12 cellular contexts compared by ENCODE assay signal in the genomic region with DNA sequence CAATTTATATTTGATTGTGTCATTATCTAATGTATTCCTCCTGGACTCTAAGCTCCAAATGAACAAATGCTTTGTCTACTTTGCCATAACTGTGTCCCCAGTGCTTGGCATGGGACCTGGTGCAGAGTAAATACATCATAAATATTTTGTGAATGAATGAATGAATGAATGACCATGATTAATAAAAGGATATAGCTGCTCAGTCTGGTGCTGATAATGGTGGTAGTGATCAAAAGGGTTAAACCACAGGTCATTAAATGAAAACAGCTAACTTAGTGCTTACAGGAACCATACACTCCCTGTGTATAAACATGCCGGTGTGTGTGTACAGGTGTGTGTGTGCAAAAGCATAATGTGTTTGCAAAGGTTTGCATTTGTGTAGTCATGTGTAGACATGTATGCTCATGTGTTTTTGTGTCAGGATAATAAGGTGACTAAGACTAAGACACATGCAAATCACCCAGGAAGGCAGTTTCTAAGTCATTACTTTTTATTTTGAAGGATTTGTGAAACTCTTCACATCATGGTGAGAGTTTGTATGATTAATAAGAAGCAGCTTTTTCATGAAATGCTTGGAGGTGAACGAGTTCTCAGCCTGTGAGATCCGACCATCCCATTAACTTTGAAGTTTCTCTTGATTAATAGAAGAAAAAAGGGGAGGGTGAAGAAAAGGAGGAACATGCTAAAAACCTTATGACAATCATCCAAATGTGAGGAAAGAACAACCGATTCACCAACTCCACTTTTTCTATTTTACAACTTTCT. TPM values are rescaled to one million over a fixed set of nuclear protein-coding genes. Genes with fewer than 3 reads are reported as not detected.
A peak's percentile ranks its signal among the peaks of the same experiment; 100 is the strongest.
DNase-seq lines count a peak whose midpoint lies in the region; ATAC-seq and TF ChIP-seq lines count a peak whose summit lies in the region.
"Had no signal": no experiment of that assay in that cellular context is flagged by ENCODE, and none has a peak within 500 bp of the region (broad histone marks: within the 10 kb centered on the region; RNA-seq: fewer than 3 reads in every experiment).

No MANE protein-coding gene starts in this region.

- H3K4me3 ChIP-seq in heart left ventricle = no peak overlapping the region
- no peak overlapping the region for H3K4me3 ChIP-seq in right atrium auricular region
- H3K4me3 ChIP-seq in adipocyte (ENCODE audit: low read length) = no peak overlapping the region
- H3K4me3 ChIP-seq in urinary bladder (ENCODE audit: low read depth, low read length) = no peak overlapping the region
- no peak overlapping the region for H3K4me3 ChIP-seq in tibial nerve
- H3K4me3 ChIP-seq: A549, lower lobe of right lung had no signal

- H3K9ac ChIP-seq in adipocyte (ENCODE audit: low read length) = peak overlapping the region; percentile 80

- ATAC-seq in heart left ventricle (no peak), HG02973 (IDR thresholded peaks at IDR 0.05; ENCODE audit: unreplicated experiment) (peak; percentile 69)
- ATAC-seq: A549, lower lobe of right lung had no signal

- peak overlapping the region in 10 of 12 donors; percentile 75 to 89 (median 82) for H3K27ac ChIP-seq in heart left ventricle
- no peak overlapping the region for H3K27ac ChIP-seq in right atrium auricular region
- peak overlapping the region; percentile 54 for H3K27ac ChIP-seq in urinary bladder (ENCODE audit: low read depth)
- peak overlapping the region in 1 of 4 donors; percentile 95 for H3K27ac ChIP-seq in tibial nerve

- H3K4me1 ChIP-seq in heart left ventricle = peaks cover 5 to 68% (median 52%) of the 10 kb centered on the region in 12 donors
- peaks cover 0 to 54% of the 10 kb centered on the region in 2 donors for H3K4me1 ChIP-seq in right atrium auricular region
- peaks cover 71% of the 10 kb centered on the region for H3K4me1 ChIP-seq in adipocyte (ENCODE audit: control insufficient read depth, insufficient read depth, low read length)
- no peaks in the 10 kb centered on the region for H3K4me1 ChIP-seq in urinary bladder (ENCODE audit: insufficient read depth)
- peaks cover 0 to 82% (median 38%) of the 10 kb centered on the region in 4 donors for H3K4me1 ChIP-seq in tibial nerve

- no peaks in the 10 kb centered on the region for H3K9me3 ChIP-seq in heart left ventricle
- H3K9me3 ChIP-seq in right atrium auricular region = no peaks in the 10 kb centered on the region
- H3K9me3 ChIP-seq in adipocyte (ENCODE audit: control insufficient read depth, low read length) = no peaks in the 10 kb centered on the region
- no peaks in the 10 kb centered on the region for H3K9me3 ChIP-seq in tibial nerve
- H3K9me3 ChIP-seq: A549, lower lobe of right lung had no signal

- TF ChIP-seq POLR2A in heart left ventricle (IDR thresholded peaks at IDR 0.05) (no peak), tibial nerve (IDR thresholded peaks at IDR 0.05) (no peak)

- TF ChIP-seq CTCF in heart left ventricle (IDR thresholded peaks at IDR 0.05) = no peak
- no peak for TF ChIP-seq CTCF in right atrium auricular region (IDR thresholded peaks at IDR 0.05)
- TF ChIP-seq CTCF in tibial nerve (IDR thresholded peaks at IDR 0.05) = no peak

- TF ChIP-seq EP300 in tibial nerve (IDR thresholded peaks at IDR 0.05) = no peak

- H3K36me3 ChIP-seq in heart left ventricle (peaks cover 0 to 60% (median 46%) of the 10 kb centered on the region in 9 donors), right atrium auricular region (peaks cover 46% of the 10 kb centered on the region), adipocyte (ENCODE audit: control insufficient read depth, insufficient read depth, low read length, severe bottlenecking) (peaks cover 63% of the 10 kb centered on the region), urinary bladder (ENCODE audit: insufficient read depth) (no peaks in the 10 kb centered on the region), tibial nerve (peaks cover 0 to 59% (median 0%) of the 10 kb centered on the region in 3 donors)

- intact Hi-C loops in heart left ventricle (cut with DNase I) = loop anchor here in 6 of 10 donors (2.0 to 10.0 kb wide), 6 partner anchors 35 to 853 kb away; no protein-coding TSS in a partner anchor

- WGBS in heart left ventricle, 4 donors = 74 to 84% (median 80%) methylated on average over 4 of the region's 4 CpGs
- WGBS in urinary bladder = 38% methylated on average over 4 of the region's 4 CpGs
- 41 to 46% methylated on average over 4 of the region's 4 CpGs for WGBS in tibial nerve, 2 donors

- DNase-seq in heart left ventricle (no peak), right atrium auricular region (ENCODE audit: low spot score) (no peak), adipocyte (ENCODE audit: low read depth) (no peak), NCI-H1092 (lab: John Stamatoyannopoulos, UW) (no peak), activated gamma-delta T cell (lab: John Stamatoyannopoulos, UW) (no peak), tibial nerve (ENCODE audit: low spot score in 2 of 2) (no peak)
- DNase-seq: cortex of kidney; lower lobe of right lung; stimulated activated CD4-positive, alpha-beta T cell treated with anti-CD3 and anti-CD28 coated beads, Interleukin-4, amount 100 ng/mL, for 24 hours had no signal

- H3K27me3 ChIP-seq in heart left ventricle (no peaks in the 10 kb centered on the region), right atrium auricular region (no peaks in the 10 kb centered on the region), adipocyte (replicated peaks; ENCODE audit: control insufficient read depth, insufficient read depth, low read length) (no peaks in the 10 kb centered on the region), tibial nerve (no peaks in the 10 kb centered on the region)

RNA-seq across cellular contexts. Expression of gene SPARC, which starts 24.6 kb away (rescaled TPM):
- total RNA-seq in heart left ventricle = 1,000 to 10,000 TPM in 1 of 9 donors, 100 to 1,000 TPM in 8; 355 to 1,522 (median 471) TPM
- polyA plus RNA-seq in heart left ventricle = 100 to 1,000 TPM; 119 to 747 TPM
- 100 to 1,000 TPM; 292 to 567 TPM for total RNA-seq in right atrium auricular region
- 5,536 TPM for total RNA-seq in urinary bladder
- 1,774 TPM for polyA plus RNA-seq in urinary bladder
- 1,000 to 10,000 TPM in 3 of 4 donors, 100 to 1,000 TPM in 1; 918 to 2,129 (median 1,501) TPM for total RNA-seq in tibial nerve

Comparison
In these comparisons a context has a peak if more than half of its experiments do, and no peak if none do; other contexts are left out.
1. H3K27ac ChIP-seq: peak in heart left ventricle (10 of 12) and urinary bladder (single experiment); none in right atrium auricular region (0 of 2).